ENCODE assay signal across 12 cellular contexts in the genomic region with DNA sequence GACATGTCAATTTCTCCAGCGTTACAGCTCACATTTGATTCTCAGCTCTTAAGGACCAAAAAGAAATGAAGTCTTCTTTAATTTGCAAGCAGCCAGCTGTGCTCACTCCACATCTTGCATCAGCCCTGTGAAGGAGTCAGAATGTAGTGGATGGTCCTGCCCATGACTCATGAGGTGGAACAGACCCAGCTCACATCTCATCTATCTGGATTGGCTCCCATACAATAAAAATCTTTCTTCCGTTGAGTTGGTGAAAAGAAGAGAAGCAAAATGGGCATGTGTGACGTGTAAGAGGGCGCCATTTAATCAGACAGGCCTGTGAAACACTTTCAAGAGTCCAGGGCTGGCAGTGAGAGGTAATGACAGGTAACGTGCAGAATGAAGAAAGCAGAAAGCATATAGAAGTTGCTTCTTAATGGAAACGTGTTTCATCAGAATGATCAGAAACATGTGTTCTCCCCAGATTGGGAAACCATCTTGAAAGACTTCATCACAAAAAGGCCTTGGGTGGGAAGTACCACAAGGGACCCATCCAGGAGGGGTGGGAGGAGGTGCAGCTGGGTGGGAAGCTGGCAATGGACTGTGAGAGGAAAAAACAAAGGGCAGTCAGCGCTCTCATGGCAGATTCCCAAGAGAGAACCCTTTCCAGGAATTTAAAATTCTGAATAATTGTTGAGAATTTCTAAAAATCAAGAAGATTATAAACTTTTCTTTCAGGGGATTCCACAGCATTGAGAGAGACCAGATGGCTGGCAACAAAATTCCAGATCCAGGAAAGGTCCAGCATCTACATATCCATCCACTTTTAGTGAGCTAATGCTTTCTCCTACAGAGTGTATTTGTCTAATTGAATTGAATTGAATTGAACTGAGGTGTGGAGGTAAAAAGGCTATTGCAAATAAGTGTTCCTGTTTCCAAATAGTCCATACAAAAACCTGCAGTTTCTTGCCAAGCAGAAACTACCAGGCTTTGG. TPM values are rescaled to one million over a fixed set of nuclear protein-coding genes. Genes with fewer than 3 reads are reported as not detected.
DNase-seq lines count a peak whose midpoint lies in the region; ATAC-seq, FAIRE-seq and TF ChIP-seq lines count a peak whose summit lies in the region.
"Had no signal": no experiment of that assay in that cellular context is flagged by ENCODE, and none has a peak within 500 bp of the region (broad histone marks: within the 10 kb centered on the region; RNA-seq: fewer than 3 reads in every experiment).

No MANE protein-coding gene starts in this region.

- no peak overlapping the region for H3K4me3 ChIP-seq in psoas muscle

- intact Hi-C loops in psoas muscle (cut with DNase I) = loop anchor here in 1 of 2 donors (5.0 kb wide), 1 partner anchor 77 kb away; no protein-coding TSS in a partner anchor

- H3K27me3 ChIP-seq in psoas muscle (ENCODE audit: insufficient read depth in 3 of 3, low read length in 2 of 3) = no peaks in the 10 kb centered on the region

- 48 to 59% (median 52%) methylated on average over 7 of the region's 7 CpGs for WGBS in psoas muscle, 3 donors

- no peaks in the 10 kb centered on the region for H3K9me3 ChIP-seq in psoas muscle

- no peak for FAIRE-seq in D721Med (lab: Jason Lieb, UNC)
- FAIRE-seq: TTC549 had no signal

- H3K27ac ChIP-seq in psoas muscle = no peak overlapping the region

- peak; percentile 61 for DNase-seq in COLO829 (ENCODE audit: low spot score)
- DNase-seq in NCI-H69 (lab: John Stamatoyannopoulos, UW) = peak; percentile 39
- peak; percentile 61 for DNase-seq in psoas muscle
- no peak for DNase-seq in D721Med (ENCODE audit: insufficient read length, low spot score)
- no peak for DNase-seq in NCI-H748 (lab: John Stamatoyannopoulos, UW; ENCODE audit: unreplicated experiment)
- no peak for DNase-seq in stimulated activated naive CD4-positive, alpha-beta T cell (lab: John Stamatoyannopoulos, UW)
- DNase-seq: activated effector memory CD4-positive, alpha-beta T cell treated with Interleukin-2 at 50 U/mL for 16 hours; NCI-H774; stimulated activated CD4-positive, alpha-beta T cell treated with anti-CD3 and anti-CD28 coated beads, Interleukin-2, amount 100 ng/mL, for 24 hours had no signal

- ATAC-seq in esophagus mucosa (peak; percentile 56), psoas muscle (peak; percentile 43 to 80 (median 75)), HG02678 (IDR thresholded peaks at IDR 0.05; ENCODE audit: unreplicated experiment) (no peak)

- no peaks in the 10 kb centered on the region for H3K4me1 ChIP-seq in psoas muscle

- TF ChIP-seq CTCF in psoas muscle (IDR thresholded peaks at IDR 0.05) = no peak
- no peak for TF ChIP-seq CTCF in D721Med (IDR thresholded peaks at IDR 0.05; ENCODE audit: insufficient read depth, missing control alignments)

- no peaks in the 10 kb centered on the region for H3K36me3 ChIP-seq in psoas muscle (ENCODE audit: insufficient read depth in 1 of 2, low read depth in 1 of 2)

RNA-seq across cellular contexts. Expression of a gene that starts 57.0 kb away (rescaled TPM):
- total RNA-seq in esophagus mucosa = 7.8 TPM
- total RNA-seq in psoas muscle = 10 to 100 TPM; 19.3 to 32.4 (median 27.1) TPM
- 10 to 100 TPM in 2 of 3 donors, 1 to 10 TPM in 1; 8.5 to 13.9 (median 12.6) TPM for polyA plus RNA-seq in psoas muscle

Comparison
In these comparisons a context has a peak if more than half of its experiments do, and no peak if none do; other contexts are left out.
1. DNase-seq: peak in COLO829 (single experiment), NCI-H69 (single experiment) and psoas muscle (2 of 2); none in D721Med (single experiment), NCI-H748 (single experiment) and stimulated activated naive CD4-positive, alpha-beta T cell (0 of 6).